26 cellular contexts compared by ENCODE assay signal in genomic region chr4:159725571-159725970, GRCh38.
"Had no signal": no experiment of that assay in that cellular context is flagged by ENCODE, and none has a peak within 500 bp of the region (broad histone marks: within the 10 kb centered on the region; RNA-seq: fewer than 3 reads in every experiment).

No MANE protein-coding gene starts in this region.

- H3K9me3 ChIP-seq: adrenal gland, body of pancreas, Peyer's patch, SJSA1, SK-N-SH had no signal

- H3K4me1 ChIP-seq: adrenal gland, Peyer's patch, SJSA1 had no signal

- H3K27ac ChIP-seq: adrenal gland, body of pancreas, Peyer's patch, SJSA1 had no signal

- H3K9me2 ChIP-seq: SK-N-SH had no signal

- ATAC-seq: activated CD8-positive, alpha-beta T cell treated with anti-CD3 and anti-CD28 coated beads, Interleukin-2, amount 10 ng/mL, durations not matched to agents 7 days and 5 days; activated naive CD4-positive, alpha-beta T cell treated with anti-CD3 and anti-CD28 coated beads, Interleukin-2, amount 50 U/mL, for 72 hours; body of pancreas had no signal

- H3K4me3 ChIP-seq: adrenal gland, body of pancreas, Peyer's patch, SJSA1 had no signal

- H3K27me3 ChIP-seq: adrenal gland, body of pancreas, Peyer's patch had no signal

- H3K9ac ChIP-seq: SK-N-SH had no signal

- H3K4me2 ChIP-seq: SK-N-SH had no signal

- H3K36me3 ChIP-seq: adrenal gland, Peyer's patch, SJSA1 had no signal

- DNase-seq: activated CD4-positive, alpha-beta T cell treated with anti-CD3 and anti-CD28 coated beads, Interleukin-2, amount 10 ng/mL, durations not matched to agents 24 days and 14 days; activated CD4-positive, alpha-beta T cell treated with anti-CD3 and anti-CD28 coated beads, Interleukin-2, amount 50 U/mL, for 4 hours; activated CD8-positive, alpha-beta T cell treated with anti-CD3 and anti-CD28 coated beads, Interleukin-2, amount 10 ng/mL, durations not matched to agents 7 days and 5 days; activated gamma-delta T cell treated with Interleukin-2 at 50 U/mL for 16 hours; activated naive CD4-positive, alpha-beta T cell treated with anti-CD3 and anti-CD28 coated beads for 36 hours; activated T-cell treated with anti-CD3 and anti-CD28 coated beads, Interleukin-2, amount 50 U/mL, for 24 hours; adrenal gland; body of pancreas; central memory CD4-positive, alpha-beta T cell; Kasumi-1; KG1; NCI-H1048; NCI-H1105 treated with DMSO at 0.1 percent for 48 hours; NCI-H1436; NCI-H1694 treated with DMSO at 0.1 percent for 48 hours; NCI-H2029; NCI-H2171; NCI-H510A; NCI-H526; NCI-H774; Peyer's patch; RPMI8226; SHP77 treated with DMSO at 0.1 percent for 48 hours; SK-N-SH had no signal
